33 cellular contexts compared by ENCODE assay signal in genomic region chr15:81544385-81544784, GRCh38.
DNase-seq lines count a peak whose midpoint lies in the region; ATAC-seq and TF ChIP-seq lines count a peak whose summit lies in the region.
"Had no signal": no experiment of that assay in that cellular context is flagged by ENCODE, and none has a peak within 500 bp of the region (broad histone marks: within the 10 kb centered on the region; RNA-seq: fewer than 3 reads in every experiment).

No MANE protein-coding gene starts in this region.

- POLR2A ChIA-PET in SK-N-SH (lab: Yijun Ruan, JAX): no interaction called here

- TF ChIP-seq CTCF in SK-N-SH (IDR thresholded peaks at IDR 0.05) (no peak), nephron (IDR thresholded peaks at IDR 0.05; ENCODE audit: unreplicated experiment in 3 of 3) (no peak)

- peaks cover 4% of the 10 kb centered on the region for H3K9me3 Mint-ChIP-seq in nephron
- H3K9me3 Mint-ChIP-seq: CD4-positive, alpha-beta T cell had no signal

- peaks cover 36% of the 10 kb centered on the region for H3K4me1 Mint-ChIP-seq in nephron
- H3K4me1 Mint-ChIP-seq: B cell; CD14-positive monocyte; CD4-positive, alpha-beta memory T cell; CD4-positive, CD25-positive, alpha-beta regulatory T cell; CD8-positive, alpha-beta memory T cell had no signal

- TF ChIP-seq EP300 in SK-N-SH (IDR thresholded peaks at IDR 0.05; ENCODE audit: borderline replicate concordance in 1 of 2, low read depth in 1 of 2, low read length in 1 of 2): no peak; a peak in 1 of 4 replicates

- H3K36me3 ChIP-seq in SK-N-SH (replicated peaks in 1 of 2; ENCODE audit: control insufficient read depth in 1 of 2, insufficient read depth in 2 of 2, low read length in 1 of 2): no peaks in the 10 kb centered on the region
- H3K36me3 ChIP-seq: BE2C; BLaER1; BLaER1 treated with 17β-estradiol and CSF1 and Interleukin-3, amounts not matched to agents 10 nM and 100 nM had no signal

- no peaks in the 10 kb centered on the region for H4K20me1 ChIP-seq in SK-N-SH (ENCODE audit: insufficient read depth)
- H4K20me1 ChIP-seq: BLaER1; BLaER1 treated with 17β-estradiol and CSF1 and Interleukin-3, amounts not matched to agents 10 nM and 100 nM had no signal

- H3K9ac ChIP-seq in SK-N-SH: no peak overlapping the region
- H3K9ac ChIP-seq: BLaER1; BLaER1 treated with 17β-estradiol and CSF1 and Interleukin-3, amounts not matched to agents 10 nM and 100 nM had no signal

- H3K27me3 ChIP-seq in SK-N-SH (ENCODE audit: insufficient read depth): no peaks in the 10 kb centered on the region
- H3K27me3 ChIP-seq: BE2C; BLaER1; BLaER1 treated with 17β-estradiol and CSF1 and Interleukin-3, amounts not matched to agents 10 nM and 100 nM had no signal

- 0 out of 2 replicates have a peak, but pooled peaks cover 5% of the 10 kb centered on the region for H3K9me3 ChIP-seq in SK-N-SH
- H3K9me3 ChIP-seq: A549, BE2C, BLaER1, Caco-2 had no signal

- H3K9me2 ChIP-seq in SK-N-SH: no peaks in the 10 kb centered on the region

- no peak overlapping the region for H3K4me2 ChIP-seq in SK-N-SH
- H3K4me2 ChIP-seq: A549; BLaER1; BLaER1 treated with 17β-estradiol and CSF1 and Interleukin-3, amounts not matched to agents 10 nM and 100 nM had no signal

- peaks cover 4% of the 10 kb centered on the region for H3F3A ChIP-seq in SK-N-SH (replicated peaks; ENCODE audit: insufficient read depth)

- peak overlapping the region in 1 of 2 experiments; percentile 34; a peak in 1 of 4 replicates for H3K27ac ChIP-seq in SK-N-SH (ENCODE audit: low read depth in 2 of 2, low read length in 1 of 2)
- H3K27ac ChIP-seq: 22Rv1; A549; BLaER1; BLaER1 treated with 17β-estradiol and CSF1 and Interleukin-3, amounts not matched to agents 10 nM and 100 nM; C4-2B had no signal

- H3K4me3 ChIP-seq in SK-N-SH (ENCODE audit: low read depth in 2 of 2, low read length in 1 of 2): no peak overlapping the region
- H3K4me3 ChIP-seq: A549; BLaER1; BLaER1 treated with 17β-estradiol and CSF1 and Interleukin-3, amounts not matched to agents 10 nM and 100 nM had no signal

- no peaks in the 10 kb centered on the region for H3K79me2 ChIP-seq in SK-N-SH (ENCODE audit: insufficient read depth)

- CTCF ChIA-PET in SK-N-SH (lab: Yijun Ruan, JAX): no interaction called here

- H3K27me3 Mint-ChIP-seq in nephron (ENCODE audit: low read depth): no peaks in the 10 kb centered on the region
- H3K27me3 Mint-ChIP-seq: B cell; CD4-positive, CD25-positive, alpha-beta regulatory T cell had no signal

- H3K36me3 Mint-ChIP-seq in nephron (ENCODE audit: low read depth): no peaks in the 10 kb centered on the region
- H3K36me3 Mint-ChIP-seq: CD14-positive monocyte; CD4-positive, alpha-beta memory T cell; CD4-positive, CD25-positive, alpha-beta regulatory T cell; CD8-positive, alpha-beta memory T cell; CD8-positive, alpha-beta T cell had no signal

- TF ChIP-seq RAD21 in SK-N-SH (IDR thresholded peaks at IDR 0.05; ENCODE audit: low read length): no peak

- peak overlapping the region in 2 of 3 experiments; percentile 1 to 62 for H3K27ac Mint-ChIP-seq in nephron
- H3K27ac Mint-ChIP-seq: B cell; CD14-positive monocyte; CD4-positive, alpha-beta memory T cell; CD4-positive, alpha-beta T cell; CD4-positive, CD25-positive, alpha-beta regulatory T cell; CD8-positive, alpha-beta memory T cell; CD8-positive, alpha-beta T cell had no signal

- H3K4me1 ChIP-seq in SK-N-SH (ENCODE audit: control insufficient read depth in 1 of 2, insufficient read depth in 2 of 2, low read depth in 1 of 2, low read length in 1 of 2): no peaks in the 10 kb centered on the region
- H3K4me1 ChIP-seq: A549; BE2C; BLaER1; BLaER1 treated with 17β-estradiol and CSF1 and Interleukin-3, amounts not matched to agents 10 nM and 100 nM; Caco-2 had no signal

- WGBS in SK-N-SH (ENCODE audit: low lambda C conversion rate): 12% methylated on average over 2 of the region's 2 CpGs

- ATAC-seq in SK-N-SH treated with all-trans-retinoic acid at 6 μM for 48 hours (peak; percentile 68), GM18907 (IDR thresholded peaks at IDR 0.05; ENCODE audit: unreplicated experiment) (no peak), HG03457 (IDR thresholded peaks at IDR 0.05; ENCODE audit: unreplicated experiment) (no peak)
- ATAC-seq: A549; CD8-positive, alpha-beta T cell had no signal

- no peak overlapping the region for H2AFZ ChIP-seq in SK-N-SH (ENCODE audit: low read depth)

- H3K4me3 Mint-ChIP-seq in nephron: no peak overlapping the region
- H3K4me3 Mint-ChIP-seq: B cell; CD14-positive monocyte; CD4-positive, alpha-beta memory T cell; CD4-positive, alpha-beta T cell; CD4-positive, CD25-positive, alpha-beta regulatory T cell; CD8-positive, alpha-beta memory T cell; CD8-positive, alpha-beta T cell had no signal

- DNase-seq in SK-N-SH: no peak
- DNase-seq in mesenteric fat pad (ENCODE audit: low spot score): no peak
- DNase-seq: 8988T; ACHN; AML-193; BE2C; C1 segment of cervical spinal cord; Caco-2; Calu3; CD4-positive, alpha-beta memory T cell; CD4-positive, alpha-beta T cell; CD4-positive, CD25-positive, alpha-beta regulatory T cell; CD8-positive, alpha-beta memory T cell; CD8-positive, alpha-beta T cell; COR-L47; DMS 273 treated with DMSO at 0.1 percent for 48 hours; DMS153; DMS53; DMS79; DMS79 treated with DMSO at 0.1 percent for 48 hours; DND-41; EL had no signal

TF ChIP-seq in SK-N-SH, 30 proteins besides CTCF, POLR2A, EP300 and RAD21:
- TF ChIP-seq NFIC (IDR thresholded peaks at IDR 0.05; ENCODE audit: borderline replicate concordance) (peak; percentile 63; the same call in 1 of the 2 replicates), JUND (IDR thresholded peaks at IDR 0.05) (peak; percentile 26; the same call in 1 of the 2 replicates), TCF12 (IDR thresholded peaks at IDR 0.05) (peak; percentile 74), PBX3 (IDR thresholded peaks at IDR 0.05) (0 out of 2 replicates have a peak, but pooled peaks have one; percentile 15), RFX5 (IDR thresholded peaks at IDR 0.05; ENCODE audit: low read length) (no peak)

TF ChIP-seq in SK-N-SH treated with all-trans-retinoic acid at 6 μM for 48 hours, 23 proteins besides CTCF, POLR2A, EP300 and RAD21 (continues in another document):
- TF ChIP-seq SNAI2 (CRISPR knock-in tag; IDR thresholded peaks at IDR 0.05): 0 out of 2 replicates have a peak, but pooled peaks have one; percentile 33
- TF ChIP-seq ZNF8 (CRISPR knock-in tag; IDR thresholded peaks at IDR 0.05): peak; percentile 34; the same call in 1 of the 2 replicates
- TF ChIP-seq BACH2 (CRISPR knock-in tag; IDR thresholded peaks at IDR 0.05; ENCODE audit: borderline replicate concordance): no peak
- TF ChIP-seq PPARA (CRISPR knock-in tag; IDR thresholded peaks at IDR 0.05; ENCODE audit: borderline replicate concordance): no peak
- peak; percentile 68 for TF ChIP-seq TCF4 (CRISPR knock-in tag; IDR thresholded peaks at IDR 0.05; ENCODE audit: borderline replicate concordance)
- peak; percentile 70; the same call in 1 of the 2 replicates for TF ChIP-seq PATZ1 (CRISPR knock-in tag; IDR thresholded peaks at IDR 0.05; ENCODE audit: borderline replicate concordance)
- 0 out of 2 replicates have a peak, but pooled peaks have one; percentile 10 for TF ChIP-seq ZNF565 (CRISPR knock-in tag; conservative IDR thresholded peaks at IDR 0.05; ENCODE audit: low read depth)
- TF ChIP-seq ZFP3 (CRISPR knock-in tag; IDR thresholded peaks at IDR 0.05): 0 out of 2 replicates have a peak, but pooled peaks have one; percentile 47
- no peak for TF ChIP-seq ESRRG (CRISPR knock-in tag; IDR thresholded peaks at IDR 0.05)
- TF ChIP-seq TSHZ2 (CRISPR knock-in tag; IDR thresholded peaks at IDR 0.05): peak; percentile 75; the same call in 1 of the 2 replicates
- no peak for TF ChIP-seq ARNTL (CRISPR knock-in tag; IDR thresholded peaks at IDR 0.05; ENCODE audit: borderline replicate concordance, low read depth)
- 0 out of 2 replicates have a peak, but pooled peaks have one; percentile 41 for TF ChIP-seq GLIS3 (CRISPR knock-in tag; IDR thresholded peaks at IDR 0.05)
- peak; percentile 99 for TF ChIP-seq ISL1 (CRISPR knock-in tag; IDR thresholded peaks at IDR 0.05)
- no peak for TF ChIP-seq TOX (CRISPR knock-in tag; IDR thresholded peaks at IDR 0.05; ENCODE audit: borderline replicate concordance)
